12 cellular contexts compared by ENCODE assay signal in the genomic region with DNA sequence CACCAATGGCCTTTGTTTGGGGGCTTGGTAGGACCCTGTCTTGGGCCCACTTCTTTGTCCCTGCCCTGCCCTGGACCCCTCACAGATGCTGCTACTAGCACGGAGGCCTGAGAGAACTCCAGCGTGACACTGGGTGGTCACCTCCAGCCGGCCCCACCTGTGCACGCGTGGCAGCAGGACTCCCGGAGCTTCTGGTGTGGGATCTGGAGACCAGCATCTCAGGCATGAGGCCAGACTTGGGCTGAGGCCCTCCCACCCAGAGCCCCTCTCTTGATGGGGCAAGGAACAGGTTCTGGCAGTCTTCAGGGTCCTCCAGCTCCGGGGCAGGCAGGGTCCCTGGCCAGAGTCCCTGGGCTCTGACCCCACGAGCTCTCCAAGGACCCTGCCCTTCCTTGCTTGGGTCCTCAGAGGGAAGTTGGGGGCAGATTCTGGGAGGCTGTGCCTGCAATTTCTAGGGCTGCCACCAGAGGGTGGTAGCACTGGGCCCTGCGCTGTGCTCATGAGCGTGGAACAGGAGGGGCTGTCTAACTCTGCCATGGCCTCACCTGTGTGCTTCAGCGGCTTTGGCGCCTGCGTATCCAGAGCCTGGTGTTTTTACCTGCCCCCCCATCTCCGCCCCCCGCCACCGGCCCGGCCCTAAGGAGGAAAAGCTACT. TPM values are rescaled to one million over a fixed set of nuclear protein-coding genes. Genes with fewer than 3 reads are reported as not detected.
A peak's percentile ranks its signal among the peaks of the same experiment; 100 is the strongest.
DNase-seq lines count a peak whose midpoint lies in the region; ATAC-seq and TF ChIP-seq lines count a peak whose summit lies in the region.
"Had no signal": no experiment of that assay in that cellular context is flagged by ENCODE, and none has a peak within 500 bp of the region (broad histone marks: within the 10 kb centered on the region; RNA-seq: fewer than 3 reads in every experiment).

No MANE protein-coding gene starts in this region.

- H3K27me3 Mint-ChIP-seq in CD14-positive monocyte (ENCODE audit: low read depth in 3 of 3): peaks cover 36 to 49% (median 42%) of the 10 kb centered on the region in 3 donors
- no peaks in the 10 kb centered on the region for H3K27me3 Mint-ChIP-seq in activated T-helper 17 cell treated with anti-CD3 and anti-CD28 coated beads, Interleukin-2, amount 50 U/mL, for 72 hours

- H3K27ac ChIP-seq in lower lobe of right lung: peak overlapping the region; percentile 79

- intact Hi-C loops in CD14-positive monocyte (cut with micrococcal nuclease) (no loop called here), lower lobe of right lung (cut with DNase I) (no loop called here), left ventricle myocardium superior (cut with micrococcal nuclease) (no loop called here)

- DNase-seq in CD14-positive monocyte (ENCODE audit: low spot score) (no peak), GM13976 (ENCODE audit: low spot score) (no peak), lower lobe of right lung (no peak), T-helper 1 cell (no peak), ecto neural progenitor cell (ENCODE audit: low spot score) (no peak), left ventricle myocardium superior (no peak)
- DNase-seq: central memory CD4-positive, alpha-beta T cell; left colon; stimulated activated CD4-positive, alpha-beta T cell treated with anti-CD3 and anti-CD28 coated beads, Interleukin-4, amount 100 ng/mL, for 4 hours had no signal

- peaks cover 3 to 5% of the 10 kb centered on the region in 2 donors for H3K36me3 Mint-ChIP-seq in CD14-positive monocyte
- peaks cover 2% of the 10 kb centered on the region for H3K36me3 Mint-ChIP-seq in activated T-helper 17 cell treated with anti-CD3 and anti-CD28 coated beads, Interleukin-2, amount 50 U/mL, for 72 hours (ENCODE audit: low read depth)

- peaks cover 31% of the 10 kb centered on the region for H3K27me3 ChIP-seq in lower lobe of right lung (ENCODE audit: low read depth)

- no peak overlapping the region for H3K4me3 ChIP-seq in lower lobe of right lung

- in situ Hi-C loops in GM13976 (cut with MboI; ENCODE audit: low sequenced_read_pairs, unreplicated experiment): no loop called here

- peaks cover 9% of the 10 kb centered on the region for H3K36me3 ChIP-seq in lower lobe of right lung

- peaks cover 34% of the 10 kb centered on the region for H3K4me1 ChIP-seq in lower lobe of right lung

- peak; percentile 53 for TF ChIP-seq CTCF in CD14-positive monocyte (IDR thresholded peaks at IDR 0.05)
- peak; percentile 32 for TF ChIP-seq CTCF in GM13976 (IDR thresholded peaks at IDR 0.05; ENCODE audit: borderline replicate concordance, control extremely low read depth, extremely low read depth, insufficient read depth, missing control alignments)
- TF ChIP-seq CTCF in lower lobe of right lung (IDR thresholded peaks at IDR 0.05): peak; percentile 41

- peak; percentile 42 for ATAC-seq in activated T-helper 17 cell treated with anti-CD3 and anti-CD28 coated beads, Interleukin-2, amount 50 U/mL, for 72 hours (replicated peaks)
- ATAC-seq in lower lobe of right lung (no peak), HG03045 (IDR thresholded peaks at IDR 0.05; ENCODE audit: unreplicated experiment) (no peak), left ventricle myocardium superior (no peak)
- ATAC-seq: left colon had no signal

- H3K9me3 Mint-ChIP-seq in CD14-positive monocyte: peaks cover 0 to 32% (median 11%) of the 10 kb centered on the region in 7 donors
- no peaks in the 10 kb centered on the region for H3K9me3 Mint-ChIP-seq in activated T-helper 17 cell treated with anti-CD3 and anti-CD28 coated beads, Interleukin-2, amount 50 U/mL, for 72 hours
- H3K9me3 Mint-ChIP-seq: T-helper 2 cell treated with Interferon-gamma antibody and Interleukin-4, amounts not matched to agents 5 μg/mL and 100 μg/mL, for 36 hours had no signal

- peak overlapping the region in 1 of 2 donors; percentile 48 for H3K4me3 Mint-ChIP-seq in CD14-positive monocyte
- H3K4me3 Mint-ChIP-seq in activated T-helper 17 cell treated with anti-CD3 and anti-CD28 coated beads, Interleukin-2, amount 50 U/mL, for 72 hours: no peak overlapping the region

- no peak overlapping the region for H3K27ac Mint-ChIP-seq in CD14-positive monocyte
- H3K27ac Mint-ChIP-seq in activated T-helper 17 cell treated with anti-CD3 and anti-CD28 coated beads, Interleukin-2, amount 50 U/mL, for 72 hours: no peak overlapping the region
- H3K27ac Mint-ChIP-seq: T-helper 2 cell treated with Interferon-gamma antibody and Interleukin-4, amounts not matched to agents 5 μg/mL and 100 μg/mL, for 36 hours had no signal

- peaks cover 17% of the 10 kb centered on the region for H3K4me1 Mint-ChIP-seq in CD14-positive monocyte
- H3K4me1 Mint-ChIP-seq in activated T-helper 17 cell treated with anti-CD3 and anti-CD28 coated beads, Interleukin-2, amount 50 U/mL, for 72 hours: no peaks in the 10 kb centered on the region

- no peaks in the 10 kb centered on the region for H3K9me3 ChIP-seq in lower lobe of right lung

RNA-seq across cellular contexts. Expression of a gene that starts 3.1 kb away (rescaled TPM):
- polyA plus RNA-seq in CD14-positive monocyte: not detected
- 1 to 10 TPM in 1 of 2 donors, under 1 TPM in 1; 0.71 to 2.2 TPM for total RNA-seq in activated T-helper 17 cell treated with anti-CD3 and anti-CD28 coated beads, Interleukin-2, amount 50 U/mL, for 72 hours
- 8.4 TPM for total RNA-seq in lower lobe of right lung
- total RNA-seq in left ventricle myocardium superior: 5.2 TPM

RNA-seq across cellular contexts. Expression of a gene that starts 21.0 kb away (rescaled TPM):
- polyA plus RNA-seq in CD14-positive monocyte: 10 to 100 TPM; 76.8 to 88.8 TPM
- total RNA-seq in activated T-helper 17 cell treated with anti-CD3 and anti-CD28 coated beads, Interleukin-2, amount 50 U/mL, for 72 hours: 100 to 1,000 TPM; 204 to 206 TPM
- total RNA-seq in lower lobe of right lung: 93.4 TPM
- 93.8 TPM for total RNA-seq in left ventricle myocardium superior

RNA-seq across cellular contexts. Expression of a gene that starts 21.3 kb away (rescaled TPM):
- polyA plus RNA-seq in CD14-positive monocyte: 10 to 100 TPM; 48.2 to 73.1 TPM
- total RNA-seq in activated T-helper 17 cell treated with anti-CD3 and anti-CD28 coated beads, Interleukin-2, amount 50 U/mL, for 72 hours: 10 to 100 TPM; 36.7 to 64.2 TPM
- total RNA-seq in lower lobe of right lung (39.5 TPM), left ventricle myocardium superior (55.9 TPM)

RNA-seq across cellular contexts. Expression of a gene that starts 21.3 kb away (rescaled TPM):
- 10 to 100 TPM; 74.7 to 82.5 TPM for polyA plus RNA-seq in CD14-positive monocyte
- total RNA-seq in activated T-helper 17 cell treated with anti-CD3 and anti-CD28 coated beads, Interleukin-2, amount 50 U/mL, for 72 hours: 10 to 100 TPM; 22.6 to 24.4 TPM
- total RNA-seq in lower lobe of right lung (89.5 TPM), left ventricle myocardium superior (37.6 TPM)
